ENCODE assay signal across 26 cellular contexts in the genomic region with DNA sequence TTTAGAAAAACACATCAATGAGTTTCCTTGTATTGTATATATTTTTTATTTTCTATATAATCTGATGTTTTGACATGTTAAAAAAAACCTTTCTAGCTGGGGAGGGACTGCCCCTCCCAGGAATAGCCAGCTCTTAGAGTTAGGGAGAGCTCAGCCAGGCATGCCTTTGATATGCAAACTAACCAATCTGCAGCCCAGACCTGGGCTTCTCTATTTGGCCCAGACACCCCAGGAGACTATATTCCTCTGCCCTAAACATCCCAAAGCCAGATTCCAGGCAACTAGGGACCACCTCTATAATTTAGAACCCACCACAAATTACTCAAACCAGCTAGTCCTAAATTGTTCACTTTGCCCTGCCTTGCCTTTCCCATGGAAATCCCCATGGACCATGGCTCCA.
"Had no signal": no experiment of that assay in that cellular context is flagged by ENCODE, and none has a peak within 500 bp of the region (broad histone marks: within the 10 kb centered on the region; RNA-seq: fewer than 3 reads in every experiment).

No MANE protein-coding gene starts in this region.

- H3K4me2 ChIP-seq: smooth muscle cell had no signal

- H3K9me3 ChIP-seq: heart left ventricle, lower lobe of right lung, ovary, right atrium auricular region, right lobe of liver, stomach, testis, thyroid gland, transverse colon, upper lobe of right lung had no signal

- ATAC-seq: heart left ventricle; left lobe of liver; lower lobe of right lung; natural killer cell; right lobe of liver; stimulated activated naive B cell treated with anti-CD40 and anti-IgM and Interleukin-4, amounts not matched to agents 10 μg/mL and 1 μg/mL and 100 μg/mL, for 72 hours; stimulated activated naive CD8-positive, alpha-beta T cell treated with anti-CD3 and anti-CD28 coated beads, Interleukin-15, Interleukin-2, amounts not matched to agents 100 U/mL and 50 U/mL, for 24 hours; upper lobe of right lung had no signal

- H3K4me3 ChIP-seq: heart left ventricle, lower lobe of right lung, ovary, right atrium auricular region, right lobe of liver, smooth muscle cell, stomach, testis, thyroid gland, transverse colon, upper lobe of right lung had no signal

- H3K4me1 ChIP-seq: lower lobe of right lung, right atrium auricular region, right lobe of liver, stomach, testis, thyroid gland, transverse colon, upper lobe of right lung had no signal

- H3K27me3 ChIP-seq: heart left ventricle, ovary, right atrium auricular region, right lobe of liver, stomach, testis, thyroid gland, transverse colon, upper lobe of right lung had no signal

- H3K36me3 ChIP-seq: heart left ventricle, lower lobe of right lung, ovary, right atrium auricular region, right lobe of liver, stomach, thyroid gland, transverse colon, upper lobe of right lung had no signal

- FAIRE-seq: islet of Langerhans, kidney, urothelium cell line had no signal

- DNase-seq: heart left ventricle; hypothalamus; immature natural killer cell; kidney; lower lobe of right lung; mammary epithelial cell; mesenchymal stem cell; naive B cell; natural killer cell; nephron progenitor cell; ovary; right lobe of liver; stimulated activated CD4-positive, alpha-beta T cell treated with anti-CD3 and anti-CD28 coated beads, Interleukin-1b, Interleukin-23, amount 100 ng/mL, for 48 hours; stimulated activated CD4-positive, alpha-beta T cell treated with anti-CD3 and anti-CD28 coated beads, Interleukin-2, amount 100 ng/mL, for 48 hours; stimulated activated naive B cell treated with anti-CD40 and anti-IgM and Interleukin-4, amounts not matched to agents 10 μg/mL and 1 μg/mL and 100 μg/mL, for 72 hours; stimulated activated naive CD8-positive, alpha-beta T cell treated with anti-CD3 and anti-CD28 coated beads, Interleukin-15, Interleukin-2, amounts not matched to agents 100 U/mL and 50 U/mL, for 24 hours; stomach; testis; thyroid gland; transverse colon; upper lobe of right lung had no signal

- H3K27ac ChIP-seq: heart left ventricle, lower lobe of right lung, ovary, right atrium auricular region, right lobe of liver, stomach, testis, thyroid gland, transverse colon, upper lobe of right lung had no signal
